Comparison of ENCODE assay signal across 16 cellular contexts in the genomic region with DNA sequence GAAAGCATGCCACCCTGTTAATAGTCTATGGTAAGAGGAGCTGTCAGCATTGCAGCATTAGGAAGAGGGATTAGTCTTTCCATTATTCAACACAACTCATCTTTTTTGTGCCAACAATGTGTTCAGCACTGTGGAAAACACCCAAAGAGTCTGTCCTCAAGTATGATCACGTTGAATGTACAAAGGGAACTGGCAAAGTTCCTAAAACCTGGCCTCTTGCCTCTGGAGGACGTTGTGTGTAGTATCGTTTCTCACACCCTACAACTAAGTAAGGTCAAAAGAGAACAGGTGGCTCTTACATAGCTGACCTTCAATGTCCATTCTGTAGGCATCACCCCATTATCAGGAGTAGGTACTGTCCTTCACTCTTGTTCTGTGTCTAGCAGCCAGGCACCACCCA.
A peak's percentile ranks its signal among the peaks of the same experiment; 100 is the strongest.
DNase-seq lines count a peak whose midpoint lies in the region; ATAC-seq and TF ChIP-seq lines count a peak whose summit lies in the region.
"Had no signal": no experiment of that assay in that cellular context is flagged by ENCODE, and none has a peak within 500 bp of the region (broad histone marks: within the 10 kb centered on the region; RNA-seq: fewer than 3 reads in every experiment).

No MANE protein-coding gene starts in this region.

- no peak overlapping the region for H3K9ac ChIP-seq in rectal smooth muscle tissue (ENCODE audit: low read length)

- TF ChIP-seq POLR2A in spleen (IDR thresholded peaks at IDR 0.05), result no peak

- POLR2A ChIA-PET in activated CD4-positive, alpha-beta T cell treated with anti-CD3 and anti-CD28 coated beads for 36 hours (lab: Charles Lee), result no interaction called here

- no peak overlapping the region for H3K27ac Mint-ChIP-seq in activated CD4-positive, alpha-beta T cell treated with anti-CD3 and anti-CD28 coated beads for 36 hours
- H3K27ac Mint-ChIP-seq: CD4-positive, CD25-positive, alpha-beta regulatory T cell had no signal

- intact Hi-C loops in Right ventricle myocardium inferior (cut with DNase I), result loop anchor here (2.0 to 5.0 kb wide), 2 partner anchors 58 to 144 kb away; no protein-coding TSS in a partner anchor
- intact Hi-C loops in cardiac septum (cut with DNase I), result no loop called here
- intact Hi-C loops in heart right ventricle (cut with DNase I), result loop anchor here in 5 of 10 donors (2.0 to 10.0 kb wide), 7 partner anchors 54 to 149 kb away; a partner anchor contains a TSS
- intact Hi-C loops in spleen (cut with DNase I; ENCODE audit: low total_unique reads), result no loop called here
- intact Hi-C loops in activated CD4-positive, alpha-beta T cell treated with anti-CD3 and anti-CD28 coated beads for 36 hours (cut with DNase I, micrococcal nuclease), result no loop called here

- H3K36me3 Mint-ChIP-seq in activated CD4-positive, alpha-beta T cell treated with anti-CD3 and anti-CD28 coated beads for 36 hours (ENCODE audit: low read depth), result no peaks in the 10 kb centered on the region
- H3K36me3 Mint-ChIP-seq: CD4-positive, CD25-positive, alpha-beta regulatory T cell had no signal

- H3K4me1 ChIP-seq in heart right ventricle, result peaks cover 3 to 84% (median 58%) of the 10 kb centered on the region in 9 donors
- H3K4me1 ChIP-seq in rectal smooth muscle tissue (ENCODE audit: control insufficient read depth, insufficient read depth, low read length), result peaks cover 21% of the 10 kb centered on the region
- peaks cover 0 to 54% (median 19%) of the 10 kb centered on the region in 6 donors for H3K4me1 ChIP-seq in spleen

- peak overlapping the region in 9 of 10 donors; percentile 6 to 82 (median 63) for H3K27ac ChIP-seq in heart right ventricle
- H3K27ac ChIP-seq in rectal smooth muscle tissue (ENCODE audit: low read depth, low read length), result peak overlapping the region; percentile 68
- peak overlapping the region in 3 of 8 donors; percentile 37 to 56 (median 38) for H3K27ac ChIP-seq in spleen
- H3K27ac ChIP-seq: SJSA1 had no signal

- H3K27me3 Mint-ChIP-seq in activated CD4-positive, alpha-beta T cell treated with anti-CD3 and anti-CD28 coated beads for 36 hours, result peaks cover 38% of the 10 kb centered on the region

- 34 to 39% methylated on average over 3 of the region's 3 CpGs for WGBS in heart right ventricle, 2 donors
- WGBS in spleen, 5 donors, result 44 to 66% (median 59%) methylated on average over 3 of the region's 3 CpGs

- H3K9me3 ChIP-seq in heart right ventricle (peaks cover 0 to 4% (median 0%) of the 10 kb centered on the region in 11 donors), spleen (no peaks in the 10 kb centered on the region)
- H3K9me3 ChIP-seq: SJSA1 had no signal

- H3K36me3 ChIP-seq in heart right ventricle (no peaks in the 10 kb centered on the region), rectal smooth muscle tissue (ENCODE audit: control insufficient read depth, insufficient read depth, low read length) (no peaks in the 10 kb centered on the region), spleen (no peaks in the 10 kb centered on the region)
- H3K36me3 ChIP-seq: SJSA1 had no signal

- H3K4me3 ChIP-seq in heart right ventricle (no peak overlapping the region), rectal smooth muscle tissue (ENCODE audit: low read length) (no peak overlapping the region), spleen (no peak overlapping the region)
- H3K4me3 ChIP-seq: SJSA1 had no signal

- no peaks in the 10 kb centered on the region for H3K9me3 Mint-ChIP-seq in activated CD4-positive, alpha-beta T cell treated with anti-CD3 and anti-CD28 coated beads for 36 hours (ENCODE audit: low read depth)

- ATAC-seq in Right ventricle myocardium inferior, result peak; percentile 73
- peak in 7 of 8 donors; percentile 7 to 82 (median 43) for ATAC-seq in heart right ventricle
- no peak for ATAC-seq in activated CD4-positive, alpha-beta T cell treated with anti-CD3 and anti-CD28 coated beads for 36 hours

- H3K4me1 Mint-ChIP-seq in activated CD4-positive, alpha-beta T cell treated with anti-CD3 and anti-CD28 coated beads for 36 hours, result peaks cover 23% of the 10 kb centered on the region

- H3K27me3 ChIP-seq in heart right ventricle, result no peaks in the 10 kb centered on the region
- H3K27me3 ChIP-seq in rectal smooth muscle tissue (ENCODE audit: control insufficient read depth, insufficient read depth, low read length), result no peaks in the 10 kb centered on the region
- H3K27me3 ChIP-seq in spleen (replicated peaks in 1 of 7), result peaks cover 0 to 33% (median under 1%) of the 10 kb centered on the region in 7 donors
- H3K27me3 ChIP-seq: SJSA1 had no signal

- no peak for TF ChIP-seq CTCF in heart right ventricle (IDR thresholded peaks at IDR 0.05)
- TF ChIP-seq CTCF in spleen (IDR thresholded peaks at IDR 0.05 in 8 of 11, conservative IDR thresholded peaks at IDR 0.05 in 3 of 11), result no peak

- CTCF ChIA-PET in activated CD4-positive, alpha-beta T cell treated with anti-CD3 and anti-CD28 coated beads for 36 hours (lab: Charles Lee), result interaction anchor here (1.1 kb wide), 1 partner anchor 140 kb away, joined by 3 read pairs; no protein-coding TSS in a partner anchor

- no peak overlapping the region for H3K4me3 Mint-ChIP-seq in activated CD4-positive, alpha-beta T cell treated with anti-CD3 and anti-CD28 coated beads for 36 hours
- H3K4me3 Mint-ChIP-seq: CD4-positive, CD25-positive, alpha-beta regulatory T cell had no signal

- DNase-seq in Right ventricle myocardium inferior (ENCODE audit: missing footprints), result no peak
- DNase-seq in cardiac septum (ENCODE audit: low spot score), result no peak
- no peak for DNase-seq in heart right ventricle
- no peak for DNase-seq in NCI-H524 treated with DMSO at 0.1 percent for 48 hours (lab: John Stamatoyannopoulos, UW)
- no peak for DNase-seq in NCI-H1092 treated with DMSO at 0.1 percent for 48 hours (lab: John Stamatoyannopoulos, UW)
- DNase-seq in spleen, result no peak
- no peak for DNase-seq in activated CD4-positive, alpha-beta T cell treated with anti-CD3 and anti-CD28 coated beads for 36 hours
- DNase-seq: CD4-positive, CD25-positive, alpha-beta regulatory T cell; HCEC 1CT; MM.1S; NCI-H1105 treated with DMSO at 0.1 percent for 48 hours; NCI-H187 treated with DMSO at 0.1 percent for 48 hours; NCI-H2171 treated with DMSO at 0.1 percent for 48 hours; NCI-H510A had no signal
